Comparison of ENCODE assay signal across 8 cellular contexts in genomic region chr6:36546958-36547645, GRCh38. TPM values are rescaled to one million over a fixed set of nuclear protein-coding genes. Genes with fewer than 3 reads are reported as not detected.
DNase-seq lines count a peak whose midpoint lies in the region; ATAC-seq and TF ChIP-seq lines count a peak whose summit lies in the region.

STK38 (minus strand) TSS chr6:36547479; CDS start chr6:36540202, 7,277 bp downstream.

- no peaks in the 10 kb centered on the region for H3K36me3 ChIP-seq in GM23338 (ENCODE audit: insufficient read depth)

- peak; percentile 94 for ATAC-seq in GM23338
- ATAC-seq in naive B cell (ENCODE audit: low read depth in 2 of 2), result peak; percentile 83 to 85
- peak; percentile 93 for ATAC-seq in stimulated activated effector memory CD8-positive, alpha-beta T cell treated with anti-CD3 and anti-CD28 coated beads, Interleukin-12 subunit alpha, Interleukin-12 subunit beta, amount 100 ng/mL, for 72 hours

- peaks cover 7% of the 10 kb centered on the region for H3K4me1 Mint-ChIP-seq in GM23338
- peaks cover 50% of the 10 kb centered on the region for H3K4me1 Mint-ChIP-seq in activated T-helper 1 cell treated with anti-CD3 and anti-CD28 coated beads, Interleukin-12 subunit alpha, Interleukin-12 subunit beta, Interleukin-2, Interleukin-4 antibody, amounts not matched to agents 30 ng/mL and 10 ng/mL and 1 ng/mL, durations not matched to agents 14 hours and 24 hours and 36 hours (ENCODE audit: low read depth)
- peaks cover 38 to 70% (median 47%) of the 10 kb centered on the region in 3 donors for H3K4me1 Mint-ChIP-seq in naive B cell
- H3K4me1 Mint-ChIP-seq in stimulated activated effector memory CD8-positive, alpha-beta T cell treated with anti-CD3 and anti-CD28 coated beads, Interleukin-12 subunit alpha, Interleukin-12 subunit beta, amount 100 ng/mL, for 72 hours, result peaks cover 25% of the 10 kb centered on the region

- peak within 1 kb of the TSS; percentile 90 for H2AFZ ChIP-seq in GM23338

- no peaks in the 10 kb centered on the region for H3K27me3 ChIP-seq in GM23338 (ENCODE audit: insufficient read depth)

- intact Hi-C loops in activated T-helper 1 cell treated with anti-CD3 and anti-CD28 coated beads, Interleukin-12 subunit alpha, Interleukin-12 subunit beta, Interleukin-2, Interleukin-4 antibody, amounts not matched to agents 30 ng/mL and 10 ng/mL and 1 ng/mL, durations not matched to agents 14 hours and 24 hours and 36 hours (cut with micrococcal nuclease), result loop anchor here (1.0 to 10.0 kb wide), 6 partner anchors 47 to 422 kb away; partner anchors contain the start of genes CDKN1A and SRSF3

- TF ChIP-seq CTCF in GM23338 (conservative IDR thresholded peaks at IDR 0.05; ENCODE audit: low read depth in 2 of 2) (0 out of 4 replicates have a peak, but pooled peaks of 1 of the 2 experiments have one; percentile 18), LNCAP (IDR thresholded peaks at IDR 0.05) (peak; percentile 39; the same call in 1 of the 2 replicates)

- H4K20me1 ChIP-seq in GM23338 (replicated peaks; ENCODE audit: insufficient read depth), result peaks cover 11% of the 10 kb centered on the region; the same call in 1 of the 2 replicates

- peaks cover 8% of the 10 kb centered on the region; the same call in 2 of the 3 replicates for H3K36me3 Mint-ChIP-seq in GM23338 (ENCODE audit: low read depth)
- H3K36me3 Mint-ChIP-seq in activated T-helper 1 cell treated with anti-CD3 and anti-CD28 coated beads, Interleukin-12 subunit alpha, Interleukin-12 subunit beta, Interleukin-2, Interleukin-4 antibody, amounts not matched to agents 30 ng/mL and 10 ng/mL and 1 ng/mL, durations not matched to agents 14 hours and 24 hours and 36 hours (ENCODE audit: low read depth), result peaks cover 7% of the 10 kb centered on the region
- peaks cover 5 to 7% of the 10 kb centered on the region in 2 donors for H3K36me3 Mint-ChIP-seq in naive B cell
- peaks cover 20% of the 10 kb centered on the region for H3K36me3 Mint-ChIP-seq in stimulated activated effector memory CD8-positive, alpha-beta T cell treated with anti-CD3 and anti-CD28 coated beads, Interleukin-12 subunit alpha, Interleukin-12 subunit beta, amount 100 ng/mL, for 72 hours

- no peaks in the 10 kb centered on the region for H3K9me3 Mint-ChIP-seq in GM23338
- no peaks in the 10 kb centered on the region for H3K9me3 Mint-ChIP-seq in activated T-helper 1 cell treated with anti-CD3 and anti-CD28 coated beads, Interleukin-12 subunit alpha, Interleukin-12 subunit beta, Interleukin-2, Interleukin-4 antibody, amounts not matched to agents 30 ng/mL and 10 ng/mL and 1 ng/mL, durations not matched to agents 14 hours and 24 hours and 36 hours
- peaks cover 0 to 1% (median 0%) of the 10 kb centered on the region in 7 donors for H3K9me3 Mint-ChIP-seq in naive B cell
- H3K9me3 Mint-ChIP-seq in stimulated activated effector memory CD8-positive, alpha-beta T cell treated with anti-CD3 and anti-CD28 coated beads, Interleukin-12 subunit alpha, Interleukin-12 subunit beta, amount 100 ng/mL, for 72 hours, result no peaks in the 10 kb centered on the region

- H3K27ac ChIP-seq in GM23338 (ENCODE audit: low read depth), result peak within 1 kb of the TSS; percentile 94

- DNase-seq in DMS53 treated with DMSO at 0.1 percent for 48 hours (lab: John Stamatoyannopoulos, UW; ENCODE audit: unreplicated experiment) (peak; percentile 40), GM23338 (ENCODE audit: low spot score) (peak; percentile 91), RPMI7951 (ENCODE audit: low read depth) (peak; percentile 85), fibroblast of gingiva (ENCODE audit: low read depth) (peak; percentile 84), naive B cell (peak; percentile 86)
- peak; percentile 84 for DNase-seq in activated T-helper 1 cell treated with anti-CD3 and anti-CD28 coated beads, Interleukin-12 subunit alpha, Interleukin-12 subunit beta, Interleukin-2, Interleukin-4 antibody, amounts not matched to agents 30 ng/mL and 10 ng/mL and 1 ng/mL, durations not matched to agents 14 hours and 24 hours and 36 hours (ENCODE audit: low spot score)
- peak; percentile 88 to 94 for DNase-seq in stimulated activated effector memory CD8-positive, alpha-beta T cell treated with anti-CD3 and anti-CD28 coated beads, Interleukin-12 subunit alpha, Interleukin-12 subunit beta, amount 100 ng/mL, for 72 hours (ENCODE audit: low spot score in 2 of 2)

- H3K27ac Mint-ChIP-seq in GM23338 (peak within 1 kb of the TSS; percentile 86), naive B cell (peak within 1 kb of the TSS; percentile 95 to 98 (median 96))
- H3K27ac Mint-ChIP-seq in activated T-helper 1 cell treated with anti-CD3 and anti-CD28 coated beads, Interleukin-12 subunit alpha, Interleukin-12 subunit beta, Interleukin-2, Interleukin-4 antibody, amounts not matched to agents 30 ng/mL and 10 ng/mL and 1 ng/mL, durations not matched to agents 14 hours and 24 hours and 36 hours, result peak within 1 kb of the TSS; percentile 92
- peak within 1 kb of the TSS; percentile 97 for H3K27ac Mint-ChIP-seq in stimulated activated effector memory CD8-positive, alpha-beta T cell treated with anti-CD3 and anti-CD28 coated beads, Interleukin-12 subunit alpha, Interleukin-12 subunit beta, amount 100 ng/mL, for 72 hours

- H3K79me2 ChIP-seq in GM23338 (replicated peaks; ENCODE audit: insufficient read depth), result peaks cover 47% of the 10 kb centered on the region

- peaks cover 5% of the 10 kb centered on the region for H3K27me3 Mint-ChIP-seq in GM23338 (ENCODE audit: insufficient read depth, low read depth, poor library complexity)
- peaks cover 2% of the 10 kb centered on the region for H3K27me3 Mint-ChIP-seq in activated T-helper 1 cell treated with anti-CD3 and anti-CD28 coated beads, Interleukin-12 subunit alpha, Interleukin-12 subunit beta, Interleukin-2, Interleukin-4 antibody, amounts not matched to agents 30 ng/mL and 10 ng/mL and 1 ng/mL, durations not matched to agents 14 hours and 24 hours and 36 hours (ENCODE audit: insufficient read depth)
- H3K27me3 Mint-ChIP-seq in naive B cell, result no peaks in the 10 kb centered on the region

- peak within 1 kb of the TSS; percentile 98 for H3K4me2 ChIP-seq in GM23338

- H3F3A ChIP-seq in GM23338 (replicated peaks; ENCODE audit: low read depth), result no peaks in the 10 kb centered on the region

- H3K4me1 ChIP-seq in GM23338 (ENCODE audit: insufficient read depth), result peaks cover 17% of the 10 kb centered on the region

- H3K4me3 ChIP-seq in GM23338, result peak within 1 kb of the TSS; percentile 90

- peak within 1 kb of the TSS; percentile 91 for H3K4me3 Mint-ChIP-seq in GM23338
- peak within 1 kb of the TSS; percentile 95 for H3K4me3 Mint-ChIP-seq in activated T-helper 1 cell treated with anti-CD3 and anti-CD28 coated beads, Interleukin-12 subunit alpha, Interleukin-12 subunit beta, Interleukin-2, Interleukin-4 antibody, amounts not matched to agents 30 ng/mL and 10 ng/mL and 1 ng/mL, durations not matched to agents 14 hours and 24 hours and 36 hours
- H3K4me3 Mint-ChIP-seq in naive B cell, result peak within 1 kb of the TSS; percentile 96 to 100 (median 99)
- peak within 1 kb of the TSS; percentile 97 for H3K4me3 Mint-ChIP-seq in stimulated activated effector memory CD8-positive, alpha-beta T cell treated with anti-CD3 and anti-CD28 coated beads, Interleukin-12 subunit alpha, Interleukin-12 subunit beta, amount 100 ng/mL, for 72 hours

- no peaks in the 10 kb centered on the region for H3K9me2 ChIP-seq in GM23338 (ENCODE audit: insufficient read depth)

TF ChIP-seq in GM23338, 12 proteins besides CTCF, POLR2A, EP300 and RAD21 (continues in another document):
- no peak for TF ChIP-seq STAT1 (IDR thresholded peaks at IDR 0.05; ENCODE audit: unreplicated experiment)
- peak; percentile 75 for TF ChIP-seq POLR2AphosphoS5 (IDR thresholded peaks at IDR 0.05; ENCODE audit: low read depth)
- no peak for TF ChIP-seq CREB1 (CRISPR knock-in tag; IDR thresholded peaks at IDR 0.05; ENCODE audit: low read depth)
- no peak for TF ChIP-seq EZH2 (IDR thresholded peaks at IDR 0.05; ENCODE audit: low read depth, unreplicated experiment)

RNA-seq across cellular contexts. Expression of gene STK38, which starts in this region (rescaled TPM):
- total RNA-seq in GM23338 (2014; rRNA removed; shearing (Covaris generic)), result 15.2 and 17.4 TPM in 2 replicates
- polyA plus RNA-seq in GM23338 (2016; fragmentation: Nextera tagmentation; extraction: Ambion mirVana) (9.0 and 10.8 TPM in 2 replicates), naive B cell (ENCODE audit: low read depth in 6 of 6) (10 to 100 TPM; 16.8 to 57.7 (median 36.3) TPM)
- 22.3 and 25.7 TPM in 2 replicates for total RNA-seq in RPMI7951 (2014; rRNA removed; shearing (Covaris generic))
- total RNA-seq in activated T-helper 1 cell treated with anti-CD3 and anti-CD28 coated beads, Interleukin-12 subunit alpha, Interleukin-12 subunit beta, Interleukin-2, Interleukin-4 antibody, amounts not matched to agents 30 ng/mL and 10 ng/mL and 1 ng/mL, durations not matched to agents 14 hours and 24 hours and 36 hours, result 23.5 and 23.6 TPM in 2 replicates

Comparison
In these comparisons a context has a peak if more than half of its experiments do, and no peak if none do; other contexts are left out.
1. Peak in every context shown above with its lines: DNase-seq, ATAC-seq, H3K4me3 ChIP-seq and H3K27ac ChIP-seq.
2. DNase-seq: peak in every context shown above with its lines; median percentile 91 in GM23338; 91 in stimulated activated effector memory CD8-positive, alpha-beta T cell treated with anti-CD3 and anti-CD28 coated beads, Interleukin-12 subunit alpha, Interleukin-12 subunit beta, amount 100 ng/mL, for 72 hours; 86 in naive B cell; 85 in RPMI7951; 84 in activated T-helper 1 cell treated with anti-CD3 and anti-CD28 coated beads, Interleukin-12 subunit alpha, Interleukin-12 subunit beta, Interleukin-2, Interleukin-4 antibody, amounts not matched to agents 30 ng/mL and 10 ng/mL and 1 ng/mL, durations not matched to agents 14 hours and 24 hours and 36 hours; 84 in fibroblast of gingiva; 40 in DMS53 treated with DMSO at 0.1 percent for 48 hours.